In the genomic region with DNA sequence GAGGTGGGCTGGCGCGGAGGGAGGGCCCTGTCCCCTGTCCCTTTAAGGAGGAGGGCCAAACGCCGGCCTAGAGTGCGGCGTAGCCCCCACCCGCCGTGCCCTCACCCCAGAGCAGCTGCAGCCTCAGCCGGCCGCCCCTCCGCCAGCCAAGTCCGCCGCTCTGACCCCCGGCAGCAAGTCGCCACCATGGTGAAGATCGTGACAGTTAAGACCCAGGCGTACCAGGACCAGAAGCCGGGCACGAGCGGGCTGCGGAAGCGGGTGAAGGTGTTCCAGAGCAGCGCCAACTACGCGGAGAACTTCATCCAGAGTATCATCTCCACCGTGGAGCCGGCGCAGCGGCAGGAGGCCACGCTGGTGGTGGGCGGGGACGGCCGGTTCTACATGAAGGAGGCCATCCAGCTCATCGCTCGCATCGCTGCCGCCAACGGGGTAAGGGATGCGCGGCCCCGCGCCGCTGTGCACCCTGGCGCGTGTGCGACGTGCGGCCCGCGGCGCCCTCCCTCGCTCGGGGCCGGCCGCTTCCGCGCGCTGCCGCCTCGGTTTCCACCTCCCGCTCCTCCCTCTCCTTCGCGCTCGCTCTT, we compare ENCODE assay signal across 8 cellular contexts. TPM values are rescaled to one million over a fixed set of nuclear protein-coding genes. Genes with fewer than 3 reads are reported as not detected.
A peak's percentile ranks its signal among the peaks of the same experiment; 100 is the strongest.
DNase-seq lines count a peak whose midpoint lies in the region; ATAC-seq and TF ChIP-seq lines count a peak whose summit lies in the region.

PGM1 (plus strand) TSS at position 109 of the 584 bp plus-strand sequence; CDS start at position 187, 78 bp downstream.

- no peaks in the 10 kb centered on the region for H3K79me2 ChIP-seq in neural cell (replicated peaks; ENCODE audit: insufficient read depth, low read length)

- H3K4me1 ChIP-seq in IMR-90 (ENCODE audit: control insufficient read depth, insufficient read depth, low read length): peaks cover 4% of the 10 kb centered on the region
- peaks cover 5 to 24% (median 16%) of the 10 kb centered on the region in 4 donors for H3K4me1 ChIP-seq in stomach

- H3K27ac ChIP-seq in IMR-90 (ENCODE audit: insufficient read depth, low read length): peak within 1 kb of the TSS; percentile 95
- H3K27ac ChIP-seq in neural cell (ENCODE audit: low read length): peak within 1 kb of the TSS; percentile 15
- H3K27ac ChIP-seq in stomach: peak within 1 kb of the TSS; percentile 85 to 95 (median 93)

- H3K14ac ChIP-seq in IMR-90 (replicated peaks; ENCODE audit: low read depth, low read length): peak within 1 kb of the TSS; percentile 98

- H3F3A ChIP-seq in neural cell (ENCODE audit: insufficient read depth, low read length, poor library complexity, severe bottlenecking): no peaks in the 10 kb centered on the region

- DNase-seq in DMS53 (lab: John Stamatoyannopoulos, UW) (peak; percentile 96), IMR-90 (peak; percentile 80), RPMI7951 (ENCODE audit: low read depth) (peak; percentile 82), fibroblast of the conjunctiva (ENCODE audit: low read depth) (peak; percentile 53), stomach (peak; percentile 67)
- peak; percentile 70 for DNase-seq in activated effector memory CD4-positive, alpha-beta T cell treated with Interleukin-2 at 50 U/mL for 16 hours

- CTCF ChIA-PET in IMR-90 (lab: Yijun Ruan, JAX): no interaction called here

- no peak for TF ChIP-seq RAD21 in IMR-90 (IDR thresholded peaks at IDR 0.05; ENCODE audit: low read length)
- TF ChIP-seq RAD21 in neural cell (conservative IDR thresholded peaks at IDR 0.05): no peak

- no peaks in the 10 kb centered on the region for H3K9me3 ChIP-seq in IMR-90 (ENCODE audit: control insufficient read depth, insufficient read depth, low read length)
- no peaks in the 10 kb centered on the region for H3K9me3 ChIP-seq in neural cell (ENCODE audit: low read length)
- H3K9me3 ChIP-seq in stomach: no peaks in the 10 kb centered on the region

- H3K4me2 ChIP-seq in IMR-90 (ENCODE audit: low read depth, low read length): peak within 1 kb of the TSS; percentile 91
- H3K4me2 ChIP-seq in neural cell (ENCODE audit: low read length): peak within 1 kb of the TSS; percentile 60

- in situ Hi-C loops in IMR-90 (cut with MboI; ENCODE audit: low sequenced_read_pairs): no loop called here

- no peaks in the 10 kb centered on the region for H3K27me3 ChIP-seq in IMR-90 (ENCODE audit: control insufficient read depth, insufficient read depth, low read length)
- H3K27me3 ChIP-seq in neural cell (ENCODE audit: insufficient read depth, low read depth, low read length): peaks cover 2% of the 10 kb centered on the region
- H3K27me3 ChIP-seq in stomach: no peaks in the 10 kb centered on the region

- TF ChIP-seq EP300 in neural cell (conservative IDR thresholded peaks at IDR 0.05; ENCODE audit: poor library complexity, severe bottlenecking) (peak; percentile 12), stomach (IDR thresholded peaks at IDR 0.05) (no peak)

- peak within 1 kb of the TSS; percentile 96 for H2AK9ac ChIP-seq in IMR-90 (replicated peaks; ENCODE audit: low read depth, low read length, poor library complexity)

- WGBS in IMR-90 (ENCODE audit: extremely low coverage in 2 of 2, insufficient read length in 1 of 2), 2 experiments: 1% methylated on average over 42 of the region's 64 CpGs; no CpG with 5 or more reads in 1 of the 2 experiments
- 0 to 1% (median 0%) methylated on average over 14 to 64 of the region's 64 CpGs for WGBS in stomach, 5 donors

- peak within 1 kb of the TSS; percentile 72 for H3K18ac ChIP-seq in IMR-90 (ENCODE audit: low read depth, low read length)

- peak within 1 kb of the TSS; percentile 85 for H3K4me3 ChIP-seq in IMR-90 (ENCODE audit: insufficient read depth, low read depth, low read length)
- H3K4me3 ChIP-seq in neural cell (ENCODE audit: low read length): peak within 1 kb of the TSS; percentile 86
- H3K4me3 ChIP-seq in stomach: peak within 1 kb of the TSS; percentile 65 to 95 (median 81)

- peak within 1 kb of the TSS; percentile 90 for H3K23ac ChIP-seq in IMR-90 (ENCODE audit: low read depth, low read length)

- H3K36me3 ChIP-seq in IMR-90 (ENCODE audit: control insufficient read depth, insufficient read depth, low read length) (no peaks in the 10 kb centered on the region), neural cell (ENCODE audit: insufficient read depth, low read length) (no peaks in the 10 kb centered on the region), stomach (no peaks in the 10 kb centered on the region)

- intact Hi-C loops in IMR-90 (cut with micrococcal nuclease) (no loop called here), stomach (cut with DNase I; ENCODE audit: low total_unique reads) (no loop called here)

- peak within 1 kb of the TSS; percentile 78 for H3K56ac ChIP-seq in IMR-90 (ENCODE audit: extremely low read depth, insufficient read depth, low read length)

- H4K5ac ChIP-seq in IMR-90 (ENCODE audit: low read depth, low read length): peak within 1 kb of the TSS; percentile 93

- H4K91ac ChIP-seq in IMR-90 (ENCODE audit: insufficient read depth, low read depth, low read length): peak within 1 kb of the TSS; percentile 98

- H3K9ac ChIP-seq in IMR-90 (ENCODE audit: low read depth, low read length) (peak within 1 kb of the TSS; percentile 93), neural cell (ENCODE audit: low read length) (peak within 1 kb of the TSS; percentile 62)

- peak within 1 kb of the TSS; percentile 92 for H2BK120ac ChIP-seq in IMR-90 (ENCODE audit: low read depth, low read length)

- H3K4ac ChIP-seq in IMR-90 (ENCODE audit: low read depth, low read length): peak within 1 kb of the TSS; percentile 96

- H3K79me1 ChIP-seq in IMR-90 (ENCODE audit: low read depth in 1 of 2, low read length in 2 of 2): peaks cover 25 to 28% of the 10 kb centered on the region in 2 experiments

- POLR2A ChIA-PET in IMR-90 (lab: Charles Lee; ENCODE audit: unreplicated experiment): no interaction called here

- no peaks in the 10 kb centered on the region for H3K9me2 ChIP-seq in neural cell (ENCODE audit: insufficient read depth, low read length)

- dilution Hi-C loops in IMR-90 (cut with HindIII; ENCODE audit: low sequenced_read_pairs, unreplicated experiment): no loop called here

- no TSS peak for BruUV-seq in IMR-90 (replicated peaks; lab: Mats Ljungman, UMichigan)

- H2AFZ ChIP-seq in IMR-90 (replicated peaks; ENCODE audit: low read length, poor library complexity) (peak within 1 kb of the TSS; percentile 99), neural cell (ENCODE audit: low read depth, low read length) (peak within 1 kb of the TSS; percentile 87)

- peak within 1 kb of the TSS; percentile 84 to 97 for H4K8ac ChIP-seq in IMR-90 (ENCODE audit: low read depth in 2 of 2, low read length in 2 of 2)

- peak; percentile 80 for ATAC-seq in GM21529 (IDR thresholded peaks at IDR 0.05; ENCODE audit: unreplicated experiment)
- peak; percentile 90 for ATAC-seq in IMR-90 (ENCODE audit: low read depth)

- TF ChIP-seq CTCF in IMR-90 (conservative IDR thresholded peaks at IDR 0.05; ENCODE audit: low read depth, low read length): no peak
- TF ChIP-seq CTCF in neural cell (IDR thresholded peaks at IDR 0.05; ENCODE audit: poor library complexity, severe bottlenecking): peak; percentile 28
- no peak for TF ChIP-seq CTCF in stomach (IDR thresholded peaks at IDR 0.05)

- peak within 1 kb of the TSS; percentile 77 for H2AK5ac ChIP-seq in IMR-90 (ENCODE audit: low read depth, low read length)

- H2BK20ac ChIP-seq in IMR-90 (ENCODE audit: low read depth, low read length): peak within 1 kb of the TSS; percentile 52

- TF ChIP-seq POLR2A in IMR-90 (IDR thresholded peaks at IDR 0.05; ENCODE audit: low read depth, low read length) (peak; percentile 60; the same call in 1 of the 2 replicates), stomach (IDR thresholded peaks at IDR 0.05) (no peak)

- H2BK5ac ChIP-seq in IMR-90 (ENCODE audit: low read depth, low read length, poor library complexity, severe bottlenecking): peak within 1 kb of the TSS; percentile 72

- peak within 1 kb of the TSS; percentile 97; the same call in 1 of the 3 replicates for H2BK15ac ChIP-seq in IMR-90 (ENCODE audit: low read depth, low read length)

- peaks cover 4% of the 10 kb centered on the region for H3K9me1 ChIP-seq in IMR-90 (ENCODE audit: insufficient read depth, low read length)

- peaks cover 2% of the 10 kb centered on the region; the same call in 1 of the 2 replicates for H4K20me1 ChIP-seq in IMR-90 (ENCODE audit: insufficient read depth, low read length)
- H4K20me1 ChIP-seq in neural cell (ENCODE audit: insufficient read depth): no peaks in the 10 kb centered on the region

TF ChIP-seq in IMR-90, 13 proteins besides CTCF, POLR2A, EP300 and RAD21 (continues in another document):
- no peak for TF ChIP-seq FOS (IDR thresholded peaks at IDR 0.05; ENCODE audit: low read depth, low read length)
- no peak for TF ChIP-seq RCOR1 (IDR thresholded peaks at IDR 0.05; ENCODE audit: insufficient replicate concordance, low read length)
- peak; percentile 95 for TF ChIP-seq MXI1 (IDR thresholded peaks at IDR 0.05; ENCODE audit: borderline replicate concordance, low read depth, low read length)

TF ChIP-seq in neural cell, 6 proteins besides CTCF, POLR2A, EP300 and RAD21 (continues in another document):
- no peak for TF ChIP-seq EZH2 (IDR thresholded peaks at IDR 0.05; ENCODE audit: borderline replicate concordance, insufficient read depth, low read length, poor library complexity, severe bottlenecking)
- peak; percentile 51 for TF ChIP-seq POLR2AphosphoS5 (IDR thresholded peaks at IDR 0.05)
- TF ChIP-seq TAF1 (IDR thresholded peaks at IDR 0.05; ENCODE audit: low read depth): peak; percentile 56
- TF ChIP-seq SMC3 (conservative IDR thresholded peaks at IDR 0.05; ENCODE audit: poor library complexity): no peak

RNA-seq across cellular contexts. Expression of gene PGM1, which starts in this region (rescaled TPM):
- total RNA-seq in IMR-90 (2012; rRNA removed) (82.5 and 94.5 TPM in 2 replicates), stomach (10 to 100 TPM; 21.4 to 82.8 (median 34.9) TPM)
- polyA plus RNA-seq in IMR-90 (2012; rRNA removed) (35.8 and 42.6 TPM in 2 replicates), neural cell (2.9 and 3.4 TPM in 2 replicates), stomach (10 to 100 TPM; 11.3 to 24.0 (median 22.2) TPM)
- polyA plus RNA-seq in IMR-90 (2012; cell fraction: cytosol; rRNA removed): 31.9 and 32.3 TPM in 2 replicates
- 12.6 and 24.0 TPM in 2 replicates for polyA plus RNA-seq in IMR-90 (2012; cell fraction: nucleus; rRNA removed; ENCODE audit: low replicate concordance)
- total RNA-seq in RPMI7951 (2014; rRNA removed; shearing (Covaris generic)): 140 and 171 TPM in 2 replicates
- 5.1 and 8.2 TPM in 2 replicates for polyA minus RNA-seq in neural cell

Comparison
In these comparisons a context has a peak if more than half of its experiments do, and no peak if none do; other contexts are left out.
1. Peak in every context shown above with its lines: DNase-seq, ATAC-seq, H3K4me3 ChIP-seq and H3K27ac ChIP-seq.
2. H3K27ac ChIP-seq: peak in every context shown above with its lines; median percentile 95 in IMR-90; 93 in stomach; 15 in neural cell.